8 cellular contexts compared by ENCODE assay signal in the genomic region with DNA sequence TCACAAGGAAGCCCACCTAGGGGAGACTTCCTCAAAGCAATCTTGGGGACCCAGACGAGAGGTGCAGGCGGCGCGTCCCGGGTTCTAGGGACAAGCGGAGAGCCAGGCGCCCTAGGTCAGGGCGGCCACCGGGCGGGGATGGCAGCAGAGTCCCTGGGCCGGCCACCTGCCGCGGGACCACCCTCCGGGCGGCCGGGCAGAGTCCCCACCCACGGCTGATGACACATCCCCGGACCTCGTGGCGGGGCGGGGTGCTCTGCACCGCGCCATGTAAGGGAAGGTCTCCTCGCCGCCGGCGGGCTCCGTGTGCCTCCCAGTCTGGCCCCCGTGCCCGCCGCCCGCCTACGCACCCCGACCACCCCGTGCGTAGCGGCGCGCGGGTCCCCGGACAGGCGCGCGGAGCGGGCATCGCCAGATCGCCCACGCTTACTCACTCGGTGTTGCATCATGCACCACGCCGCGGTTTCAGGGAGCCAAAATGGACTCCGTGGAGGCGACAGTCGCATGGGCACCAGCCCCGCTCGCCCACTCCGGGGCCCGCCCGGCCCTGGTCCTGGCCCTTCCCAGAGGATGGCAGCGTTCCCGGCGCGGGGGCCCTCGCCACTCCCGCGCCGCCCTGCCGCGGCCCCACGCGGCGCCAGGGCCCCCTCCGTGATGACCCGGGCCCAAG. TPM values are rescaled to one million over a fixed set of nuclear protein-coding genes. Genes with fewer than 3 reads are reported as not detected.
DNase-seq lines count a peak whose midpoint lies in the region; ATAC-seq and TF ChIP-seq lines count a peak whose summit lies in the region.

No MANE protein-coding gene starts in this region.

- H3K4me1 ChIP-seq in ES-I3 (ENCODE audit: insufficient read depth, low read length) (peaks cover 19% of the 10 kb centered on the region), HUES64 (ENCODE audit: insufficient read depth, low read length) (peaks cover 22% of the 10 kb centered on the region; the same call in 1 of the 2 replicates)

- WGBS in HUES64: under 1% methylated on average over 75 of the region's 75 CpGs

- H3K9me3 ChIP-seq in ES-I3 (ENCODE audit: control insufficient read depth, insufficient read depth, low read length) (no peaks in the 10 kb centered on the region), HUES64 (ENCODE audit: insufficient read depth, low read depth, low read length) (no peaks in the 10 kb centered on the region)

- DNase-seq in brain microvascular endothelial cell (peak; percentile 47), iris pigment epithelial cell (ENCODE audit: low read depth) (peak; percentile 60), NCI-H226 (no peak)
- peak; percentile 67 to 72 for DNase-seq in stimulated activated CD4-positive, alpha-beta T cell treated with anti-CD3 and anti-CD28 coated beads, Interleukin-15, amount 100 ng/mL, for 48 hours (ENCODE audit: low read depth in 2 of 2)

- ATAC-seq in GM21515 (IDR thresholded peaks at IDR 0.05; ENCODE audit: unreplicated experiment): peak; percentile 36

- TF ChIP-seq CTCF in VCaP (conservative IDR thresholded peaks at IDR 0.05): no peak
- TF ChIP-seq CTCF in brain microvascular endothelial cell (IDR thresholded peaks at IDR 0.05; ENCODE audit: low read depth, low read length, missing control alignments): no peak

- H3K27ac ChIP-seq in HUES64 (ENCODE audit: low read depth, low read length) (peak overlapping the region; percentile 86), VCaP (peak overlapping the region; percentile 94), brain microvascular endothelial cell (peak overlapping the region; percentile 99)

- H3K27me3 ChIP-seq in HUES64 (ENCODE audit: insufficient read depth, low read length) (peaks cover 15% of the 10 kb centered on the region), brain microvascular endothelial cell (replicated peaks) (no peaks in the 10 kb centered on the region)

- in situ Hi-C loops in brain microvascular endothelial cell (cut with HindIII; ENCODE audit: low pct_ligation_motif_present, low sequenced_read_pairs): no loop called here

- H3K4me3 ChIP-seq in HUES64 (ENCODE audit: low read length) (peak overlapping the region; percentile 87), brain microvascular endothelial cell (ENCODE audit: low read depth, low read length) (peak overlapping the region; percentile 67)

- H3K36me3 ChIP-seq in ES-I3 (ENCODE audit: insufficient read depth, low read length) (no peaks in the 10 kb centered on the region; the same call in 1 of the 2 replicates), HUES64 (ENCODE audit: insufficient read depth, low read length) (0 out of 2 replicates have a peak, but pooled peaks cover 3% of the 10 kb centered on the region), brain microvascular endothelial cell (replicated peaks) (peaks cover 2% of the 10 kb centered on the region)

- H3K9ac ChIP-seq in ES-I3 (ENCODE audit: low read depth, low read length): peak overlapping the region; percentile 74
- H3K9ac ChIP-seq in HUES64 (ENCODE audit: low read depth, low read length): peak overlapping the region; percentile 97

RNA-seq across cellular contexts. Expression of a gene that starts 0.6 kb away (rescaled TPM):
- 33.5 TPM for polyA plus RNA-seq in HUES64 (2013, experiment 1 of 2)
- 30.0 TPM for polyA plus RNA-seq in HUES64 (2013, experiment 2 of 2)
